In the genomic region with DNA sequence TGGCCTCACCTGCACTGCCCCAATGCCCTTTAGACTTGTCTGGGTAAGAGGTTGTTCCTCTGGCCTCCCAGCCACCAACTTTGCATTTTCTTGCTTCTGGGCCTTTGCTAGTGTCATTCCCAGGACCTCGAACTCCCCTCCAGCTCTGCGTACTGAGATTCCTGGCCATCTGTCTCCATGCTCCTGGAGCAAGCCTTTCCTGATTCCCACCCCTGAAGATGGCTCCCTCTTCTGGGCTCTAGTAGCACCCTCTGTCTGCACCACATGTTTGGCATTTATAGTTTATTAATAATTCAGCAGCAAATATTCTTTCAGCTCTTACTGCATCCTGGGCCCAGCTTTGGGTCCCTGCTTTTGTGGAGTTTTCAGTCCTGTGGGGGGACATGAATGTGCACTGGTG, we compare ENCODE assay signal across 1 cellular context.
TF ChIP-seq lines count a peak whose summit lies in the region.

No MANE protein-coding gene starts in this region.

TF ChIP-seq in HCT116, 20 proteins besides CTCF, POLR2A, EP300 and RAD21 (continued from another document):
- TF ChIP-seq SP1 (IDR thresholded peaks at IDR 0.05; ENCODE audit: low read depth) (no peak), POLR2AphosphoS5 (IDR thresholded peaks at IDR 0.05; ENCODE audit: low read depth, low read length) (no peak), ZFX (IDR thresholded peaks at IDR 0.05) (no peak), EZH2 (IDR thresholded peaks at IDR 0.05) (no peak), FOSL1 (IDR thresholded peaks at IDR 0.05; ENCODE audit: low read depth) (no peak), ZNF274 (IDR thresholded peaks at IDR 0.05; ENCODE audit: low read depth, low read length) (no peak)
- TF ChIP-seq, protein P1, sequence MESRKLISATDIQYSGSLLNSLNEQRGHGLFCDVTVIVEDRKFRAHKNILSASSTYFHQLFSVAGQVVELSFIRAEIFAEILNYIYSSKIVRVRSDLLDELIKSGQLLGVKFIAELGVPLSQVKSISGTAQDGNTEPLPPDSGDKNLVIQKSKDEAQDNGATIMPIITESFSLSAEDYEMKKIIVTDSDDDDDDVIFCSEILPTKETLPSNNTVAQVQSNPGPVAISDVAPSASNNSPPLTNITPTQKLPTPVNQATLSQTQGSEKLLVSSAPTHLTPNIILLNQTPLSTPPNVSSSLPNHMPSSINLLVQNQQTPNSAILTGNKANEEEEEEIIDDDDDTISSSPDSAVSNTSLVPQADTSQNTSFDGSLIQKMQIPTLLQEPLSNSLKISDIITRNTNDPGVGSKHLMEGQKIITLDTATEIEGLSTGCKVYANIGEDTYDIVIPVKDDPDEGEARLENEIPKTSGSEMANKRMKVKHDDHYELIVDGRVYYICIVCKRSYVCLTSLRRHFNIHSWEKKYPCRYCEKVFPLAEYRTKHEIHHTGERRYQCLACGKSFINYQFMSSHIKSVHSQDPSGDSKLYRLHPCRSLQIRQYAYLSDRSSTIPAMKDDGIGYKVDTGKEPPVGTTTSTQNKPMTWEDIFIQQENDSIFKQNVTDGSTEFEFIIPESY (IDR thresholded peaks at IDR 0.05; ENCODE audit: extremely low read depth, insufficient replicate concordance, low read length) = no peak
- TF ChIP-seq, protein P2, sequence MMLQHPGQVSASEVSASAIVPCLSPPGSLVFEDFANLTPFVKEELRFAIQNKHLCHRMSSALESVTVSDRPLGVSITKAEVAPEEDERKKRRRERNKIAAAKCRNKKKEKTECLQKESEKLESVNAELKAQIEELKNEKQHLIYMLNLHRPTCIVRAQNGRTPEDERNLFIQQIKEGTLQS (IDR thresholded peaks at IDR 0.05) = no peak
TF ChIP-seq in HCT116: peak in this region for 0.
